15 cellular contexts compared by ENCODE assay signal in genomic region chrX:153983321-153983729, GRCh38.
DNase-seq lines count a peak whose midpoint lies in the region; ATAC-seq and TF ChIP-seq lines count a peak whose summit lies in the region.
"Had no signal": no experiment of that assay in that cellular context is flagged by ENCODE, and none has a peak within 500 bp of the region (broad histone marks: within the 10 kb centered on the region; RNA-seq: fewer than 3 reads in every experiment).

No MANE protein-coding gene starts in this region.

- H3K4me1 ChIP-seq in tibial artery = peaks cover 0 to 9% (median 4%) of the 10 kb centered on the region in 4 donors

- peak; percentile 63 for DNase-seq in activated effector memory CD4-positive, alpha-beta T cell treated with anti-CD3 and anti-CD28 coated beads, Interleukin-2, amount 50 U/mL, for 16 hours
- DNase-seq in activated effector memory CD4-positive, alpha-beta T cell treated with Interleukin-2 at 50 U/mL for 16 hours = no peak
- DNase-seq in NOMO-1 treated with dmso at 0.1 percent for 144 hours (lab: John Stamatoyannopoulos, UW; ENCODE audit: unreplicated experiment) = peak; percentile 22
- DNase-seq in activated naive CD8-positive, alpha-beta T cell treated with anti-CD3 and anti-CD28 coated beads, Interleukin-2, amount 50 U/mL, for 24 hours = peak; percentile 39
- DNase-seq in stimulated activated naive CD8-positive, alpha-beta T cell treated with anti-CD3 and anti-CD28 coated beads, Interleukin-15, Interleukin-2, amounts not matched to agents 100 U/mL and 50 U/mL, for 24 hours = peak; percentile 41
- no peak for DNase-seq in tibial artery
- no peak for DNase-seq in activated gamma-delta T cell treated with Interleukin-2 at 50 U/mL for 16 hours
- DNase-seq in putamen (ENCODE audit: low spot score) = no peak
- DNase-seq: aorta, HCEC 1CT, heart right ventricle, KBM-7, NCI-H2029 treated with DMSO at 0.1 percent for 48 hours, Right ventricle myocardium superior, small intestine had no signal

- no peak for TF ChIP-seq CTCF in tibial artery (IDR thresholded peaks at IDR 0.05)

- H3K4me3 ChIP-seq in tibial artery = no peak overlapping the region
- H3K4me3 ChIP-seq: heart right ventricle had no signal

- ATAC-seq in activated naive CD8-positive, alpha-beta T cell treated with anti-CD3 and anti-CD28 coated beads, Interleukin-2, amount 50 U/mL, for 24 hours = peak; percentile 31
- ATAC-seq in stimulated activated naive CD8-positive, alpha-beta T cell treated with anti-CD3 and anti-CD28 coated beads, Interleukin-15, Interleukin-2, amounts not matched to agents 100 U/mL and 50 U/mL, for 24 hours = peak; percentile 26
- ATAC-seq: heart right ventricle had no signal

- intact Hi-C loops in tibial artery (cut with DNase I; ENCODE audit: low total_unique reads) = no loop called here

- no peak overlapping the region for H3K4me3 Mint-ChIP-seq in activated naive CD8-positive, alpha-beta T cell treated with anti-CD3 and anti-CD28 coated beads, Interleukin-2, amount 50 U/mL, for 24 hours

- no peak overlapping the region for H3K27ac ChIP-seq in tibial artery

- no peaks in the 10 kb centered on the region for H3K9me3 Mint-ChIP-seq in activated naive CD8-positive, alpha-beta T cell treated with anti-CD3 and anti-CD28 coated beads, Interleukin-2, amount 50 U/mL, for 24 hours

- no peaks in the 10 kb centered on the region for H3K36me3 Mint-ChIP-seq in activated naive CD8-positive, alpha-beta T cell treated with anti-CD3 and anti-CD28 coated beads, Interleukin-2, amount 50 U/mL, for 24 hours (ENCODE audit: low read depth)

- no peaks in the 10 kb centered on the region for H3K36me3 ChIP-seq in tibial artery
- H3K36me3 ChIP-seq: heart right ventricle had no signal

- peaks cover 56% of the 10 kb centered on the region for H3K4me1 Mint-ChIP-seq in activated naive CD8-positive, alpha-beta T cell treated with anti-CD3 and anti-CD28 coated beads, Interleukin-2, amount 50 U/mL, for 24 hours

- H3K27me3 Mint-ChIP-seq in activated naive CD8-positive, alpha-beta T cell treated with anti-CD3 and anti-CD28 coated beads, Interleukin-2, amount 50 U/mL, for 24 hours = no peaks in the 10 kb centered on the region

- peak overlapping the region; percentile 75 for H3K27ac Mint-ChIP-seq in activated naive CD8-positive, alpha-beta T cell treated with anti-CD3 and anti-CD28 coated beads, Interleukin-2, amount 50 U/mL, for 24 hours

- H3K27me3 ChIP-seq in tibial artery = no peaks in the 10 kb centered on the region

- H3K9me3 ChIP-seq in tibial artery = no peaks in the 10 kb centered on the region
- H3K9me3 ChIP-seq: heart right ventricle had no signal

Comparison
In these comparisons a context has a peak if more than half of its experiments do, and no peak if none do; other contexts are left out.
1. DNase-seq: peak in activated effector memory CD4-positive, alpha-beta T cell treated with anti-CD3 and anti-CD28 coated beads, Interleukin-2, amount 50 U/mL, for 16 hours (single experiment), NOMO-1 treated with dmso at 0.1 percent for 144 hours (single experiment), activated naive CD8-positive, alpha-beta T cell treated with anti-CD3 and anti-CD28 coated beads, Interleukin-2, amount 50 U/mL, for 24 hours (single experiment) and stimulated activated naive CD8-positive, alpha-beta T cell treated with anti-CD3 and anti-CD28 coated beads, Interleukin-15, Interleukin-2, amounts not matched to agents 100 U/mL and 50 U/mL, for 24 hours (single experiment); none in activated effector memory CD4-positive, alpha-beta T cell treated with Interleukin-2 at 50 U/mL for 16 hours (single experiment), tibial artery (0 of 2), activated gamma-delta T cell treated with Interleukin-2 at 50 U/mL for 16 hours (single experiment) and putamen (single experiment).